7 cellular contexts compared by ENCODE assay signal in genomic region chr1:16155537-16156410, GRCh38. TPM values are rescaled to one million over a fixed set of nuclear protein-coding genes. Genes with fewer than 3 reads are reported as not detected.
DNase-seq lines count a peak whose midpoint lies in the region; ATAC-seq and TF ChIP-seq lines count a peak whose summit lies in the region.

Gene EPHA2 (minus strand): TSS chr1:16156069. CDS start chr1:16155932, 137 bp downstream.

- in situ Hi-C loops in brain microvascular endothelial cell (cut with HindIII; ENCODE audit: low pct_ligation_motif_present, low sequenced_read_pairs) = no loop called here

- H3K4me1 ChIP-seq in ES-I3 (ENCODE audit: insufficient read depth, low read length) = peaks cover 25% of the 10 kb centered on the region
- no peaks in the 10 kb centered on the region for H3K4me1 ChIP-seq in prostate gland (replicated peaks)

- peak within 1 kb of the TSS; percentile 91 for H3K4me3 ChIP-seq in brain microvascular endothelial cell (ENCODE audit: low read depth, low read length)
- H3K4me3 ChIP-seq in prostate gland = peak within 1 kb of the TSS; percentile 43 to 50

- 3% methylated on average over 89 of the region's 89 CpGs for WGBS in prostate gland

- ATAC-seq in GM19397 (IDR thresholded peaks at IDR 0.05; ENCODE audit: unreplicated experiment) = no peak
- no peak for ATAC-seq in HG02870 (IDR thresholded peaks at IDR 0.05; ENCODE audit: unreplicated experiment)

- peak; percentile 14 for DNase-seq in NCI-H2171 (lab: John Stamatoyannopoulos, UW)
- DNase-seq in brain microvascular endothelial cell = peak; percentile 80
- peak in 46 of 51 donors; percentile 11 to 84 (median 52) for DNase-seq in hypothalamus (lab: John Stamatoyannopoulos, UW)
- DNase-seq in prostate gland (ENCODE audit: low spot score) = peak; percentile 92

- H3K27me3 ChIP-seq in brain microvascular endothelial cell (replicated peaks) = no peaks in the 10 kb centered on the region
- H3K27me3 ChIP-seq in prostate gland (replicated peaks; ENCODE audit: insufficient read depth) = no peaks in the 10 kb centered on the region

- TF ChIP-seq CTCF in brain microvascular endothelial cell (IDR thresholded peaks at IDR 0.05; ENCODE audit: low read depth, low read length, missing control alignments) = no peak
- no peak for TF ChIP-seq CTCF in prostate gland (IDR thresholded peaks at IDR 0.05)

- H3K36me3 ChIP-seq in ES-I3 (ENCODE audit: insufficient read depth, low read length) (peaks cover 4% of the 10 kb centered on the region; the same call in 1 of the 2 replicates), brain microvascular endothelial cell (replicated peaks) (peaks cover 12% of the 10 kb centered on the region), prostate gland (no peaks in the 10 kb centered on the region)

- H3K9ac ChIP-seq in ES-I3 (ENCODE audit: low read depth, low read length) = peak within 1 kb of the TSS; percentile 84

- H3K9me3 ChIP-seq in ES-I3 (ENCODE audit: control insufficient read depth, insufficient read depth, low read length) (no peaks in the 10 kb centered on the region), prostate gland (no peaks in the 10 kb centered on the region)

- intact Hi-C loops in prostate gland (cut with DNase I) = loop anchor here (2.0 kb wide), 2 partner anchors 27 to 73 kb away; no protein-coding TSS in a partner anchor

- peak; percentile 98 for TF ChIP-seq POLR2A in prostate gland (IDR thresholded peaks at IDR 0.05)

- peak within 1 kb of the TSS; percentile 56 for H3K27ac ChIP-seq in brain microvascular endothelial cell
- H3K27ac ChIP-seq in prostate gland = peak within 1 kb of the TSS; percentile 69 to 76

RNA-seq across cellular contexts. Expression of gene EPHA2, which starts in this region (rescaled TPM):
- total RNA-seq in prostate gland = 10 to 100 TPM; 14.8 to 17.7 TPM

Comparison
In these comparisons a context has a peak if more than half of its experiments do, and no peak if none do; other contexts are left out.
1. DNase-seq: peak in every context shown above with its lines; median percentile 92 in prostate gland; 80 in brain microvascular endothelial cell; 52 in hypothalamus; 14 in NCI-H2171.